Comparison of ENCODE assay signal across 18 cellular contexts in genomic region chr5:865771-866170, GRCh38. TPM values are rescaled to one million over a fixed set of nuclear protein-coding genes. Genes with fewer than 3 reads are reported as not detected.
A peak's percentile ranks its signal among the peaks of the same experiment; 100 is the strongest.
DNase-seq lines count a peak whose midpoint lies in the region; ATAC-seq and TF ChIP-seq lines count a peak whose summit lies in the region.
"Had no signal": no experiment of that assay in that cellular context is flagged by ENCODE, and none has a peak within 500 bp of the region (broad histone marks: within the 10 kb centered on the region; RNA-seq: fewer than 3 reads in every experiment).

No MANE protein-coding gene starts in this region.

- H3K4me1 ChIP-seq in BLaER1 (peaks cover 46% of the 10 kb centered on the region), endodermal cell (ENCODE audit: control insufficient read depth, insufficient read depth, low read length) (no peaks in the 10 kb centered on the region), neuronal stem cell (ENCODE audit: control insufficient read depth in 2 of 2, insufficient read depth in 1 of 2, low read depth in 1 of 2, low read length in 2 of 2) (no peaks in the 10 kb centered on the region), GM23338 (ENCODE audit: insufficient read depth) (no peaks in the 10 kb centered on the region)

- no peak overlapping the region for H4K91ac ChIP-seq in neuronal stem cell (ENCODE audit: low read depth, low read length, poor library complexity)

- H3K9me2 ChIP-seq in GM23338 (ENCODE audit: insufficient read depth), result no peaks in the 10 kb centered on the region

- no peaks in the 10 kb centered on the region for H3K9me3 ChIP-seq in BLaER1
- no peaks in the 10 kb centered on the region for H3K9me3 ChIP-seq in T-helper 17 cell (ENCODE audit: control insufficient read depth, low read length, poor library complexity, severe bottlenecking)
- H3K9me3 ChIP-seq in endodermal cell (ENCODE audit: control insufficient read depth, low read length), result no peaks in the 10 kb centered on the region
- H3K9me3 ChIP-seq in neuronal stem cell (replicated peaks in 1 of 2; ENCODE audit: control insufficient read depth in 2 of 2, insufficient read depth in 1 of 2, low read depth in 1 of 2, low read length in 2 of 2), result no peaks in the 10 kb centered on the region
- H3K9me3 ChIP-seq: BLaER1 treated with 17β-estradiol and CSF1 and Interleukin-3, amounts not matched to agents 10 nM and 100 nM had no signal

- no peaks in the 10 kb centered on the region for H3K79me2 ChIP-seq in GM23338 (replicated peaks; ENCODE audit: insufficient read depth)

- peak overlapping the region; percentile 32 for H3K23ac ChIP-seq in neuronal stem cell (ENCODE audit: low read depth, low read length, poor library complexity)

- H3K36me3 Mint-ChIP-seq in T-helper 17 cell (ENCODE audit: low read depth) (peaks cover 10% of the 10 kb centered on the region), endodermal cell (ENCODE audit: low read depth) (peaks cover 61% of the 10 kb centered on the region), GM23338 (ENCODE audit: low read depth) (peaks cover 67% of the 10 kb centered on the region)

- H3K9ac ChIP-seq in BLaER1, result no peak overlapping the region
- H3K9ac ChIP-seq in endodermal cell (ENCODE audit: extremely low read depth, low read length, poor library complexity, severe bottlenecking), result no peak overlapping the region
- H3K9ac ChIP-seq in neuronal stem cell (ENCODE audit: low read depth, low read length, poor library complexity), result peak overlapping the region; percentile 14
- H3K9ac ChIP-seq: GM23248 had no signal

- peak overlapping the region; percentile 54 for H3K27ac Mint-ChIP-seq in T-helper 17 cell
- peak overlapping the region; percentile 64 for H3K27ac Mint-ChIP-seq in endodermal cell
- H3K27ac Mint-ChIP-seq in GM23338, result no peak overlapping the region
- H3K27ac Mint-ChIP-seq: CD8-positive, alpha-beta T cell had no signal

- H2BK120ac ChIP-seq in neuronal stem cell (ENCODE audit: low read depth, low read length), result no peak overlapping the region

- no peak overlapping the region for H3K14ac ChIP-seq in neuronal stem cell (ENCODE audit: low read length)

- no peak overlapping the region for H4K8ac ChIP-seq in neuronal stem cell (ENCODE audit: low read depth, low read length)

- no peak overlapping the region for H3K4ac ChIP-seq in neuronal stem cell (ENCODE audit: low read length)

- no peak overlapping the region for H2BK12ac ChIP-seq in neuronal stem cell (ENCODE audit: low read length)

- H2BK15ac ChIP-seq in neuronal stem cell (ENCODE audit: low read length), result no peak overlapping the region

- H3K27me3 ChIP-seq in BLaER1, result no peaks in the 10 kb centered on the region
- H3K27me3 ChIP-seq in endodermal cell (ENCODE audit: control insufficient read depth, insufficient read depth, low read length, poor library complexity, severe bottlenecking), result no peaks in the 10 kb centered on the region
- no peaks in the 10 kb centered on the region for H3K27me3 ChIP-seq in neuronal stem cell (ENCODE audit: control insufficient read depth in 3 of 3, insufficient read depth in 3 of 3, low read depth in 1 of 3, low read length in 3 of 3)
- no peaks in the 10 kb centered on the region for H3K27me3 ChIP-seq in GM23338 (ENCODE audit: insufficient read depth)
- H3K27me3 ChIP-seq: BLaER1 treated with 17β-estradiol and CSF1 and Interleukin-3, amounts not matched to agents 10 nM and 100 nM had no signal

- H3K4me3 ChIP-seq in BLaER1 (no peak overlapping the region), endodermal cell (ENCODE audit: low read length) (no peak overlapping the region), neuronal stem cell (ENCODE audit: low read length in 2 of 2) (peak overlapping the region in 1 of 2 donors; percentile 46), GM23338 (no peak overlapping the region)
- H3K4me3 ChIP-seq: BLaER1 treated with 17β-estradiol and CSF1 and Interleukin-3, amounts not matched to agents 10 nM and 100 nM; GM23248 had no signal

- H3K4me1 Mint-ChIP-seq in T-helper 17 cell (peaks cover 2% of the 10 kb centered on the region), endodermal cell (no peaks in the 10 kb centered on the region), GM23338 (peaks cover 5% of the 10 kb centered on the region; the same call in 2 of the 3 replicates)

- H3K36me3 ChIP-seq in BLaER1, result peaks cover 77% of the 10 kb centered on the region
- H3K36me3 ChIP-seq in endodermal cell (ENCODE audit: control insufficient read depth, insufficient read depth, low read length), result peaks cover 83% of the 10 kb centered on the region
- peaks cover 69 to 94% of the 10 kb centered on the region in 2 donors for H3K36me3 ChIP-seq in neuronal stem cell (replicated peaks in 1 of 2; ENCODE audit: control insufficient read depth in 2 of 2, insufficient read depth in 2 of 2, low read length in 2 of 2)
- peaks cover 30% of the 10 kb centered on the region for H3K36me3 ChIP-seq in GM23338 (ENCODE audit: insufficient read depth)

- WGBS in endodermal cell (ENCODE audit: insufficient coverage in 1 of 2, insufficient read length in 1 of 2), 2 experiments, result 96% methylated on average over 9 to 10 of the region's 10 CpGs
- no CpG with 5 or more reads among the region's 10 CpGs for WGBS in neuronal stem cell (ENCODE audit: extremely low coverage in 2 of 2, insufficient read length in 2 of 2, insufficient replicate concordance in 1 of 2), 2 donors

- H3K9me3 Mint-ChIP-seq in endodermal cell, result no peaks in the 10 kb centered on the region
- H3K9me3 Mint-ChIP-seq in GM23338, result no peaks in the 10 kb centered on the region; the same call in 2 of the 3 replicates
- H3K9me3 Mint-ChIP-seq: CD8-positive, alpha-beta T cell; IgD-negative memory B cell had no signal

- H3F3A ChIP-seq in GM23338 (replicated peaks; ENCODE audit: low read depth), result 0 out of 2 replicates have a peak, but pooled peaks cover 4% of the 10 kb centered on the region

- H2AK5ac ChIP-seq in neuronal stem cell (ENCODE audit: low read depth, low read length), result no peak overlapping the region

- H2AFZ ChIP-seq in neuronal stem cell (ENCODE audit: low read length) (no peak overlapping the region), GM23338 (no peak overlapping the region)
- H2AFZ ChIP-seq: GM23248 had no signal

- H3K4me3 Mint-ChIP-seq in T-helper 17 cell, result no peak overlapping the region
- H3K4me3 Mint-ChIP-seq in endodermal cell, result no peak overlapping the region
- H3K4me3 Mint-ChIP-seq in GM23338, result no peak overlapping the region
- H3K4me3 Mint-ChIP-seq: CD8-positive, alpha-beta T cell; IgD-negative memory B cell had no signal

- H2BK5ac ChIP-seq in neuronal stem cell (ENCODE audit: low read length), result no peak overlapping the region

- peaks cover 10% of the 10 kb centered on the region for H3K79me1 ChIP-seq in neuronal stem cell (ENCODE audit: low read depth, low read length)

- H3K18ac ChIP-seq in neuronal stem cell (ENCODE audit: low read length), result peak overlapping the region; percentile 40

- H4K20me1 ChIP-seq in BLaER1 (peaks cover 94% of the 10 kb centered on the region), GM23338 (replicated peaks; ENCODE audit: insufficient read depth) (peaks cover 13% of the 10 kb centered on the region)

- DNase-seq in T-helper 17 cell (no peak), endodermal cell (no peak), neuronal stem cell (ENCODE audit: low spot score) (no peak), iPS-NIHi11 (ENCODE audit: low spot score) (no peak), GM23338 (ENCODE audit: low spot score) (no peak)
- DNase-seq in activated CD4-positive, CD25-positive, alpha-beta regulatory T cell treated with anti-CD3 and anti-CD28 coated beads, Interleukin-2, amount 50 U/mL, for 72 hours, result no peak
- DNase-seq: 8988T; Calu3; CD8-positive, alpha-beta T cell; DMS79 treated with DMSO at 0.1 percent for 48 hours; GF-D8; GM23248; HCEC 1CT had no signal

- no peak for TF ChIP-seq CTCF in endodermal cell (conservative IDR thresholded peaks at IDR 0.05)
- no peak for TF ChIP-seq CTCF in GM23338 (conservative IDR thresholded peaks at IDR 0.05; ENCODE audit: low read depth in 2 of 2)

- H3K4me2 ChIP-seq in BLaER1 (no peak overlapping the region), neuronal stem cell (ENCODE audit: insufficient read depth, low read length, poor library complexity, severe bottlenecking) (no peak overlapping the region), GM23338 (no peak overlapping the region)
- H3K4me2 ChIP-seq: BLaER1 treated with 17β-estradiol and CSF1 and Interleukin-3, amounts not matched to agents 10 nM and 100 nM had no signal

- H3K27ac ChIP-seq in BLaER1 (0 out of 2 replicates have a peak overlapping the region, but pooled peaks have one; percentile 13), endodermal cell (ENCODE audit: low read depth, low read length) (no peak overlapping the region), neuronal stem cell (replicated peaks; ENCODE audit: low read length) (no peak overlapping the region), GM23338 (ENCODE audit: low read depth) (no peak overlapping the region)
- H3K27ac ChIP-seq: BLaER1 treated with 17β-estradiol and CSF1 and Interleukin-3, amounts not matched to agents 10 nM and 100 nM; GM23248; HL-60 had no signal

- ATAC-seq in T-helper 17 cell, result no peak
- ATAC-seq in HG02759 (IDR thresholded peaks at IDR 0.05; ENCODE audit: unreplicated experiment), result no peak
- no peak for ATAC-seq in GM23338
- ATAC-seq: CD8-positive, alpha-beta T cell had no signal

- H3K27me3 Mint-ChIP-seq in T-helper 17 cell, result no peaks in the 10 kb centered on the region
- H3K27me3 Mint-ChIP-seq in endodermal cell (ENCODE audit: insufficient read depth), result no peaks in the 10 kb centered on the region
- no peaks in the 10 kb centered on the region for H3K27me3 Mint-ChIP-seq in GM23338 (ENCODE audit: insufficient read depth, low read depth, poor library complexity)
- H3K27me3 Mint-ChIP-seq: IgD-negative memory B cell had no signal

RNA-seq across cellular contexts. Expression of gene ZDHHC11, which starts 15.0 kb away (rescaled TPM):
- total RNA-seq in T-helper 17 cell (10 to 100 TPM; 27.7 to 37.1 TPM), endodermal cell (10 to 100 TPM; 10.6 to 28.9 TPM)
- polyA plus RNA-seq in endodermal cell (2013, experiment 1 of 2), result 8.4 TPM
- 10.4 TPM for polyA plus RNA-seq in endodermal cell (2013, experiment 2 of 2)
- 6.4 TPM for polyA plus RNA-seq in neuronal stem cell (2013, experiment 1 of 2)
- polyA plus RNA-seq in neuronal stem cell (2013, experiment 2 of 2), result 6.7 TPM
- total RNA-seq in GM23338 (2014; rRNA removed; shearing (Covaris generic)), result 21.8 and 29.1 TPM in 2 replicates
- 5.1 and 8.0 TPM in 2 replicates for polyA plus RNA-seq in GM23338 (2016; fragmentation: Nextera tagmentation; extraction: Ambion mirVana)
- polyA plus RNA-seq: IgD-negative memory B cell had no signal

RNA-seq across cellular contexts. Expression of gene BRD9, which starts 26.8 kb away (rescaled TPM):
- 100 to 1,000 TPM; 179 to 200 TPM for total RNA-seq in T-helper 17 cell
- total RNA-seq in endodermal cell, result 10 to 100 TPM; 58.2 to 67.9 TPM
- 48.1 TPM for polyA plus RNA-seq in endodermal cell (2013, experiment 1 of 2)
- 43.1 TPM for polyA plus RNA-seq in endodermal cell (2013, experiment 2 of 2)
- polyA plus RNA-seq in neuronal stem cell (2013, experiment 1 of 2), result 31.5 TPM
- 31.0 TPM for polyA plus RNA-seq in neuronal stem cell (2013, experiment 2 of 2)
- total RNA-seq in GM23338 (2014; rRNA removed; shearing (Covaris generic)), result 41.6 and 54.7 TPM in 2 replicates
- polyA plus RNA-seq in GM23338 (2016; fragmentation: Nextera tagmentation; extraction: Ambion mirVana), result 29.8 and 32.9 TPM in 2 replicates

RNA-seq across cellular contexts. Expression of gene TRIP13, which starts 26.9 kb away (rescaled TPM):
- total RNA-seq in T-helper 17 cell, result 1 to 10 TPM; 1.0 to 2.6 TPM
- total RNA-seq in endodermal cell, result 10 to 100 TPM; 21.9 to 32.4 TPM
- polyA plus RNA-seq in endodermal cell (2013, experiment 1 of 2), result 31.7 TPM
- 31.8 TPM for polyA plus RNA-seq in endodermal cell (2013, experiment 2 of 2)
- polyA plus RNA-seq in neuronal stem cell (2013, experiment 1 of 2), result 24.6 TPM
- polyA plus RNA-seq in neuronal stem cell (2013, experiment 2 of 2), result 25.7 TPM
- total RNA-seq in GM23338 (2014; rRNA removed; shearing (Covaris generic)), result 44.4 and 44.8 TPM in 2 replicates
- 42.2 and 42.5 TPM in 2 replicates for polyA plus RNA-seq in GM23338 (2016; fragmentation: Nextera tagmentation; extraction: Ambion mirVana)

Comparison
In these comparisons a context has a peak if more than half of its experiments do, and no peak if none do; other contexts are left out.
1. RNA of gene TRIP13, which starts 26.9 kb away (total RNA-seq): 44.4 to 44.8 TPM in GM23338 and 21.9 to 32.4 TPM in endodermal cell; 1.0 to 2.6 TPM in T-helper 17 cell; every median in the first group is over 4 times any median in the second.